ENCODE assay signal across 9 cellular contexts in the genomic region with DNA sequence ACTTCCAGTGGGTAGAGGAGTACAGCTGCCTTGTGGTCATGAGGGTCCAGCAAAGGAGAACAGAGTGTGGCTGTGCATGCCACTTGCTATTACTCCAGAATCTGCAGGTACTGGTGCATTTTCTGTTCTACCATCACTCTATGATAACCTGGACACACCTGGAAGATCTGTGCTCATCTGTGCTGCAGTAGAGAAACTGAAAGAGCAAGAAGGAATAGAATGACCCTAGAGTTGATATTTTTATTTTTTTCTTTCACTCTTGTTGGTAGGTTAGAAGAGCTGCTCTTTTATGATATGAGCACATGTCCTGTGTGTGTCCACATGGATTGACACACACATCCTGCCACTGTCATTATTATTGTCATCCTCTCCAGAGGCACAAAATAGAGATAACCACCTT.
"Had no signal": no experiment of that assay in that cellular context is flagged by ENCODE, and none has a peak within 500 bp of the region (broad histone marks: within the 10 kb centered on the region; RNA-seq: fewer than 3 reads in every experiment).

No MANE protein-coding gene starts in this region.

- H3K4me3 ChIP-seq: GM23248, HAP-1 had no signal

- H3K9me3 ChIP-seq: HAP-1 had no signal

- H3K36me3 ChIP-seq: HAP-1 had no signal

- DNase-seq: GM23248, GOT3, H7, HFFc6, KBM-7 had no signal

- ATAC-seq: HCT116, HepG2 had no signal

- H3K4me1 ChIP-seq: HAP-1 had no signal

- H3K27ac ChIP-seq: GM23248, HL-60 had no signal

- H3K9ac ChIP-seq: GM23248 had no signal

- H2AFZ ChIP-seq: GM23248 had no signal
